ENCODE assay signal across 6 cellular contexts in the genomic region with DNA sequence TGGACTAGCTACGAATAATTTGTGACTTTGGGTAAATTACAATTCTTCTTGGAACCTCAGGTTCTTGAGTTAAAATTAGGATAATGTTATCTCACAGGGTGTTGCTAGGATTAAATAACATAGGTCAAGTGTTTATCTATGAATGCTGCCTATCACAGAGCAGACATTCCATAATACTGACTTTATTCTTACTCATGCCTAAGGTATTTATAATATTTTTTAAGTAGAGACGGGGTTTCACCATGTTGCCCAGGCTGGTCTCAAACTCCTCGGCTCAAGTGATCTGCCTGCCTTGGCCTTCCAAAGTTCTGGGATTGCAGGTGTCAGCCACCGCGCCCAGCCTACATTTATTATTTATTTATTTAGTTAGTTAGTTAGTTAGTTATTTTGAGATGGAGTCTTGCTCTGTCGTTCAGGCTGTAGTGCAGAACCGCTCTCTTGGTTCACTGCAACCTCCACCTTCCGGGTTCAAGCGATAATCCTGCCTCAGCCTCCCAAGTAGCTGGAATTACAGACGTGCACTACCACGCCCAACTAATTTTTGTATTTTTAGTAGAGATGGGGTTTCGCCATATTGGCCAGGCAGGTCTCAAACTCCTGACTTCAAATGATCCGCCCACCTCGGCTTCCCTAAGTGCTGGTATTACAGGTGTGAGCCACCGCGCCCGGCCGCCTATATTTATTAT. TPM values are rescaled to one million over a fixed set of nuclear protein-coding genes. Genes with fewer than 3 reads are reported as not detected.
DNase-seq lines count a peak whose midpoint lies in the region; ATAC-seq, FAIRE-seq and TF ChIP-seq lines count a peak whose summit lies in the region.

No MANE protein-coding gene starts in this region.

- TF ChIP-seq CTCF in HFFc6 (IDR thresholded peaks at IDR 0.05) (no peak), K562 (IDR thresholded peaks at IDR 0.05 in 2 of 3, conservative IDR thresholded peaks at IDR 0.05 in 1 of 3; ENCODE audit: insufficient read depth in 2 of 3, low read depth in 1 of 3, low read length in 3 of 3) (no peak), nephron progenitor cell (IDR thresholded peaks at IDR 0.05) (no peak)

- CTCF ChIA-PET in K562 (lab: Yijun Ruan, JAX; ENCODE audit: low intra/inter-chr PET ratio), result no interaction called here

- H2AFZ ChIP-seq in K562 (ENCODE audit: low read depth, low read length), result peak overlapping the region; percentile 99

- WGBS in K562 (ENCODE audit: insufficient coverage, low coverage, missing lambda C conversion rate), result 78% methylated on average over 18 of the region's 18 CpGs

- H3K9ac ChIP-seq in K562 (ENCODE audit: insufficient read depth in 1 of 2, low read depth in 2 of 2, low read length in 2 of 2), result peak overlapping the region; percentile 92 to 98

- H3K9me3 Mint-ChIP-seq in HFFc6 (no peaks in the 10 kb centered on the region), nephron progenitor cell (no peaks in the 10 kb centered on the region)

- in situ Hi-C loops in K562 (cut with MboI), result no loop called here

- H3K27me3 Mint-ChIP-seq in HFFc6 (ENCODE audit: insufficient read depth) (peaks cover 5% of the 10 kb centered on the region; the same call in 1 of the 2 replicates), nephron progenitor cell (ENCODE audit: low read depth, poor library complexity) (peaks cover 9% of the 10 kb centered on the region)

- TF ChIP-seq POLR2A in K562 (conservative IDR thresholded peaks at IDR 0.05), result no peak

- peaks cover 54% of the 10 kb centered on the region for H3K79me2 ChIP-seq in K562 (ENCODE audit: control insufficient read depth, insufficient read depth, low read length)

- no peak for FAIRE-seq in K562 (lab: Jason Lieb, UNC)

- ATAC-seq in K562 (no peak), GM21390 (IDR thresholded peaks at IDR 0.05; ENCODE audit: unreplicated experiment) (no peak)

- H3K4me2 ChIP-seq in K562 (ENCODE audit: insufficient read depth, low read length), result peak overlapping the region; percentile 99

- peak overlapping the region; percentile 94 for H3K4me3 Mint-ChIP-seq in HFFc6
- H3K4me3 Mint-ChIP-seq in nephron progenitor cell, result peak overlapping the region; percentile 97

- H3K27me3 ChIP-seq in K562 (ENCODE audit: control insufficient read depth in 2 of 2, insufficient read depth in 2 of 2, low read length in 2 of 2), result no peaks in the 10 kb centered on the region

- peaks cover 8% of the 10 kb centered on the region for H3K36me3 Mint-ChIP-seq in HFFc6 (ENCODE audit: low read depth)
- H3K36me3 Mint-ChIP-seq in nephron progenitor cell (ENCODE audit: low read depth), result peaks cover 5% of the 10 kb centered on the region

- peak overlapping the region; percentile 79 for H3K4me3 ChIP-seq in K562

- BruUV-seq in K562 (replicated peaks; lab: Mats Ljungman, UMichigan), result TSS peak; percentile 80

- DNase-seq in HFFc6 (peak; percentile 74), K562 (ENCODE audit: extremely low read depth in 1 of 4, low spot score in 3 of 4) (peak in 1 of 4 experiments; percentile 36), nephron progenitor cell (no peak), NCI-H446 treated with DMSO at 0.1 percent for 48 hours (lab: John Stamatoyannopoulos, UW) (no peak), anterior cingulate cortex (lab: John Stamatoyannopoulos, UW) (no peak)

- H3K36me3 ChIP-seq in K562 (ENCODE audit: control insufficient read depth, insufficient read depth, low read length), result peaks cover 7% of the 10 kb centered on the region; the same call in 2 of the 3 replicates

- no peak for TF ChIP-seq EP300 in K562 (IDR thresholded peaks at IDR 0.05; ENCODE audit: low read length)

- intact Hi-C loops in K562 (cut with micrococcal nuclease), result no loop called here

- no peaks in the 10 kb centered on the region for H4K20me1 ChIP-seq in K562 (replicated peaks; ENCODE audit: control insufficient read depth, insufficient read depth, low read length)

- H3K9me3 ChIP-seq in K562 (replicated peaks; ENCODE audit: control insufficient read depth, insufficient read depth, low read depth, low read length), result no peaks in the 10 kb centered on the region

- POLR2A ChIA-PET in K562 (lab: Yijun Ruan, JAX), result interaction anchor here (0.6 to 2.5 kb wide), 7 partner anchors 8 to 365 kb away, joined by 3 to 13 read pairs (median 5); no protein-coding TSS in a partner anchor

- no peaks in the 10 kb centered on the region for H3K9me1 ChIP-seq in K562 (ENCODE audit: control insufficient read depth, insufficient read depth, low read length)

- no peak for TF ChIP-seq RAD21 in K562 (CRISPR knock-in tag; conservative IDR thresholded peaks at IDR 0.05 in 1 of 2, IDR thresholded peaks at IDR 0.05 in 1 of 2)

- H3K4me1 ChIP-seq in K562 (replicated peaks in 1 of 2; ENCODE audit: control insufficient read depth in 2 of 2, insufficient read depth in 2 of 2, low read length in 2 of 2), result peaks cover 7 to 12% of the 10 kb centered on the region in 2 experiments

- H3K4me1 Mint-ChIP-seq in HFFc6 (ENCODE audit: low read depth) (peaks cover 52% of the 10 kb centered on the region), nephron progenitor cell (peaks cover 37% of the 10 kb centered on the region)

- H3K27ac Mint-ChIP-seq in HFFc6, result peak overlapping the region; percentile 100
- peak overlapping the region; percentile 99 for H3K27ac Mint-ChIP-seq in nephron progenitor cell

- H3K27ac ChIP-seq in K562 (ENCODE audit: extremely low read depth, low read depth, low read length), result peak overlapping the region; percentile 100

RNA-seq across cellular contexts. Expression of a gene that starts 0.7 kb away (rescaled TPM):
- 10 to 100 TPM; 51.5 to 58.9 (median 56.1) TPM for total RNA-seq in HFFc6 (2021; fragmentation: NEBNext Ultra II Directional; extraction: Animal tissue kit (Norgen Biotek cat#: 25700))
- 30.6 and 82.8 TPM in 2 replicates for total RNA-seq in K562 (2011; cell fraction: chromatin; rRNA removed; ENCODE audit: low replicate concordance)
- total RNA-seq in K562 (2011; cell fraction: nucleolus; rRNA removed), result 20.7 and 26.5 TPM in 2 replicates
- 35.7 and 51.1 TPM in 2 replicates for total RNA-seq in K562 (2011; cell fraction: nucleoplasm; rRNA removed)
- 26.2 and 29.3 TPM in 2 replicates for total RNA-seq in K562 (2014; rRNA removed)
- total RNA-seq in K562 (2014; rRNA removed; fragmentation: Illumina TruSeq; extraction: Trizol), result 55.3 and 60.3 TPM in 2 replicates
- total RNA-seq in K562 (2015; rRNA removed; fragmentation: Illumina TruSeq; extraction: Trizol), result 40.5 and 46.0 TPM in 2 replicates
- total RNA-seq in K562 (2021), result 43.3 and 43.8 TPM in 2 replicates
- polyA plus RNA-seq in K562 (2011; rRNA removed), result 28.2 and 33.7 TPM in 2 replicates
- polyA plus RNA-seq in K562 (2011; cell fraction: cytosol; rRNA removed), result 22.3 and 28.3 TPM in 2 replicates
- polyA plus RNA-seq in K562 (2011; cell fraction: nucleus; rRNA removed), result 13.2 and 17.5 TPM in 2 replicates
- 20.1 and 25.8 TPM in 2 replicates for polyA plus RNA-seq in K562 (2012)
- 35.8 and 42.9 TPM in 2 replicates for polyA plus RNA-seq in K562 (2014; fragmentation: Illumina TruSeq; extraction: Trizol)
- 10 to 100 TPM; 15.6 to 17.4 TPM for polyA plus RNA-seq in K562 (2014; fragmentation: Nextera tagmentation; extraction: Ambion mirVana)
- 14.4 and 16.4 TPM in 2 replicates for polyA plus RNA-seq in K562 (2014; rRNA removed)
- polyA minus RNA-seq in K562 (2011; rRNA and poly(A)+ RNA removed), result 107 and 171 TPM in 2 replicates
- 28.3 and 40.1 TPM in 2 replicates for polyA minus RNA-seq in K562 (2011; cell fraction: cytosol; rRNA and poly(A)+ RNA removed)
- polyA minus RNA-seq in K562 (2011; cell fraction: nucleus; rRNA and poly(A)+ RNA removed), result 15.1 and 27.8 TPM in 2 replicates

RNA-seq across cellular contexts. Expression of a gene that starts 3.8 kb away (rescaled TPM):
- total RNA-seq in HFFc6 (2021; fragmentation: NEBNext Ultra II Directional; extraction: Animal tissue kit (Norgen Biotek cat#: 25700)), result 10 to 100 TPM; 48.1 to 65.7 (median 55.8) TPM
- 73.6 and 212 TPM in 2 replicates for total RNA-seq in K562 (2011; cell fraction: chromatin; rRNA removed; ENCODE audit: low replicate concordance)
- 47.9 and 52.2 TPM in 2 replicates for total RNA-seq in K562 (2011; cell fraction: nucleolus; rRNA removed)
- 117 and 168 TPM in 2 replicates for total RNA-seq in K562 (2011; cell fraction: nucleoplasm; rRNA removed)
- total RNA-seq in K562 (2014; rRNA removed), result 71.6 and 79.2 TPM in 2 replicates
- total RNA-seq in K562 (2014; rRNA removed; fragmentation: Illumina TruSeq; extraction: Trizol), result 123 and 151 TPM in 2 replicates
- total RNA-seq in K562 (2015; rRNA removed; fragmentation: Illumina TruSeq; extraction: Trizol), result 139 and 146 TPM in 2 replicates
- total RNA-seq in K562 (2021), result 74.5 and 78.9 TPM in 2 replicates
- 86.1 and 130 TPM in 2 replicates for polyA plus RNA-seq in K562 (2011; rRNA removed)
- polyA plus RNA-seq in K562 (2011; cell fraction: cytosol; rRNA removed), result 29.4 and 62.8 TPM in 2 replicates
- 35.7 and 48.2 TPM in 2 replicates for polyA plus RNA-seq in K562 (2011; cell fraction: nucleus; rRNA removed)
- 89.0 and 148 TPM in 2 replicates for polyA plus RNA-seq in K562 (2012)
- polyA plus RNA-seq in K562 (2014; fragmentation: Illumina TruSeq; extraction: Trizol), result 168 and 223 TPM in 2 replicates
- polyA plus RNA-seq in K562 (2014; fragmentation: Nextera tagmentation; extraction: Ambion mirVana), result 100 to 1,000 TPM in 1 of 2 experiments, 10 to 100 TPM in 1; 84.1 to 117 TPM
- polyA plus RNA-seq in K562 (2014; rRNA removed), result 105 and 120 TPM in 2 replicates
- polyA minus RNA-seq in K562 (2011; rRNA and poly(A)+ RNA removed), result 112 and 131 TPM in 2 replicates
- 45.5 and 56.4 TPM in 2 replicates for polyA minus RNA-seq in K562 (2011; cell fraction: cytosol; rRNA and poly(A)+ RNA removed)
- 24.9 and 45.7 TPM in 2 replicates for polyA minus RNA-seq in K562 (2011; cell fraction: nucleus; rRNA and poly(A)+ RNA removed)

RNA-seq across cellular contexts. Expression of a gene that starts 56.9 kb away (rescaled TPM):
- total RNA-seq in HFFc6 (2021; fragmentation: NEBNext Ultra II Directional; extraction: Animal tissue kit (Norgen Biotek cat#: 25700)), result 10 to 100 TPM; 18.5 to 22.9 (median 20.4) TPM
- total RNA-seq in K562 (2011; cell fraction: chromatin; rRNA removed; ENCODE audit: low replicate concordance), result 13.6 and 19.2 TPM in 2 replicates
- total RNA-seq in K562 (2011; cell fraction: nucleolus; rRNA removed), result 6.5 and 6.7 TPM in 2 replicates
- 13.9 and 23.0 TPM in 2 replicates for total RNA-seq in K562 (2011; cell fraction: nucleoplasm; rRNA removed)
- total RNA-seq in K562 (2014; rRNA removed) (7.9 and 9.8 TPM in 2 replicates), K562 (2014; rRNA removed; fragmentation: Illumina TruSeq; extraction: Trizol) (19.1 and 19.7 TPM in 2 replicates), K562 (2015; rRNA removed; fragmentation: Illumina TruSeq; extraction: Trizol) (15.4 and 16.1 TPM in 2 replicates), K562 (2021) (18.9 and 20.4 TPM in 2 replicates)
- polyA plus RNA-seq in K562 (2011; rRNA removed) (14.0 and 14.8 TPM in 2 replicates), K562 (2014; fragmentation: Illumina TruSeq; extraction: Trizol) (17.0 and 17.9 TPM in 2 replicates), K562 (2014; fragmentation: Nextera tagmentation; extraction: Ambion mirVana) (1 to 10 TPM; 3.9 to 7.2 TPM), K562 (2014; rRNA removed) (9.5 and 10.8 TPM in 2 replicates)
- polyA plus RNA-seq in K562 (2011; cell fraction: cytosol; rRNA removed), result 9.5 and 14.7 TPM in 2 replicates
- polyA plus RNA-seq in K562 (2011; cell fraction: nucleus; rRNA removed), result 6.4 and 7.7 TPM in 2 replicates
- polyA plus RNA-seq in K562 (2012), result 10.3 and 17.1 TPM in 2 replicates
- 17.0 and 25.0 TPM in 2 replicates for polyA minus RNA-seq in K562 (2011; rRNA and poly(A)+ RNA removed)
- 5.6 and 7.8 TPM in 2 replicates for polyA minus RNA-seq in K562 (2011; cell fraction: cytosol; rRNA and poly(A)+ RNA removed)
- 4.4 and 7.0 TPM in 2 replicates for polyA minus RNA-seq in K562 (2011; cell fraction: nucleus; rRNA and poly(A)+ RNA removed)

RNA-seq across cellular contexts. Expression of a gene that starts 57.0 kb away (rescaled TPM):
- total RNA-seq in HFFc6 (2021; fragmentation: NEBNext Ultra II Directional; extraction: Animal tissue kit (Norgen Biotek cat#: 25700)), result 10 to 100 TPM; 18.0 to 30.5 (median 26.5) TPM
- 17.7 and 33.3 TPM in 2 replicates for total RNA-seq in K562 (2011; cell fraction: chromatin; rRNA removed; ENCODE audit: low replicate concordance)
- total RNA-seq in K562 (2011; cell fraction: nucleolus; rRNA removed), result 12.5 and 13.2 TPM in 2 replicates
- total RNA-seq in K562 (2011; cell fraction: nucleoplasm; rRNA removed), result 19.1 and 35.8 TPM in 2 replicates
- 30.6 and 37.0 TPM in 2 replicates for total RNA-seq in K562 (2014; rRNA removed)
- 58.6 and 67.7 TPM in 2 replicates for total RNA-seq in K562 (2014; rRNA removed; fragmentation: Illumina TruSeq; extraction: Trizol)
- 48.8 and 54.1 TPM in 2 replicates for total RNA-seq in K562 (2015; rRNA removed; fragmentation: Illumina TruSeq; extraction: Trizol)
- total RNA-seq in K562 (2021), result 43.3 and 48.9 TPM in 2 replicates
- 43.3 and 64.9 TPM in 2 replicates for polyA plus RNA-seq in K562 (2011; rRNA removed)
- 14.2 and 23.3 TPM in 2 replicates for polyA plus RNA-seq in K562 (2011; cell fraction: cytosol; rRNA removed)
- 8.9 and 9.2 TPM in 2 replicates for polyA plus RNA-seq in K562 (2011; cell fraction: nucleus; rRNA removed)
- 25.3 and 44.8 TPM in 2 replicates for polyA plus RNA-seq in K562 (2012)
- 49.7 and 60.8 TPM in 2 replicates for polyA plus RNA-seq in K562 (2014; fragmentation: Illumina TruSeq; extraction: Trizol)
- polyA plus RNA-seq in K562 (2014; fragmentation: Nextera tagmentation; extraction: Ambion mirVana), result 10 to 100 TPM; 51.6 to 57.8 TPM
- polyA plus RNA-seq in K562 (2014; rRNA removed), result 42.8 and 47.7 TPM in 2 replicates
- 36.0 and 41.6 TPM in 2 replicates for polyA minus RNA-seq in K562 (2011; rRNA and poly(A)+ RNA removed)
- 9.2 and 21.6 TPM in 2 replicates for polyA minus RNA-seq in K562 (2011; cell fraction: cytosol; rRNA and poly(A)+ RNA removed)
- 5.8 and 8.3 TPM in 2 replicates for polyA minus RNA-seq in K562 (2011; cell fraction: nucleus; rRNA and poly(A)+ RNA removed)
